In genomic region chr3:140031170-140031569, GRCh38 we compare ENCODE assay signal across 24 cellular contexts.
"Had no signal": no experiment of that assay in that cellular context is flagged by ENCODE, and none has a peak within 500 bp of the region (broad histone marks: within the 10 kb centered on the region; RNA-seq: fewer than 3 reads in every experiment).

No MANE protein-coding gene starts in this region.

- H3K79me2 ChIP-seq: parathyroid adenoma had no signal

- H3K4me2 ChIP-seq: smooth muscle cell had no signal

- H3K9me3 Mint-ChIP-seq: memory B cell; natural killer cell treated with Interleukin-12 subunit alpha and Interleukin-12 subunit beta and Interleukin-15 and Interleukin-18, amount 100 ng/mL, for 72 hours; neural crest cell; stimulated activated effector memory CD8-positive, alpha-beta T cell treated with anti-CD3 and anti-CD28 coated beads, Interleukin-12 subunit alpha, Interleukin-12 subunit beta, amount 100 ng/mL, for 72 hours had no signal

- H3K36me3 Mint-ChIP-seq: immature natural killer cell; memory B cell; naive B cell; natural killer cell treated with Interleukin-12 subunit alpha and Interleukin-12 subunit beta and Interleukin-15 and Interleukin-18, amount 100 ng/mL, for 72 hours; stimulated activated effector memory CD8-positive, alpha-beta T cell treated with anti-CD3 and anti-CD28 coated beads, Interleukin-12 subunit alpha, Interleukin-12 subunit beta, amount 100 ng/mL, for 72 hours had no signal

- H2AFZ ChIP-seq: parathyroid adenoma had no signal

- DNase-seq: dorsolateral prefrontal cortex; effector CD8-positive, alpha-beta T cell; erythroblast; esophagus squamous epithelium; hypothalamus; immature natural killer cell; naive B cell; right lobe of liver; stimulated activated CD4-positive, alpha-beta T cell treated with anti-CD3 and anti-CD28 coated beads, Interleukin-12 subunit alpha, Interleukin-12 subunit beta, amount 100 ng/mL, for 4 hours; stimulated activated CD4-positive, alpha-beta T cell treated with anti-CD3 and anti-CD28 coated beads, Interleukin-2, amount 100 ng/mL, for 24 hours; stimulated activated CD4-positive, alpha-beta T cell treated with anti-CD3 and anti-CD28 coated beads, Interleukin-4, amount 100 ng/mL, for 24 hours; stimulated activated naive CD4-positive, alpha-beta T cell treated with Interleukin-2 at 50 U/mL for 16 hours; stomach; thyroid gland; trophoblast cell had no signal

- H3K36me3 ChIP-seq: esophagus squamous epithelium, right lobe of liver, stomach, thyroid gland, vagina had no signal

- H3K27me3 ChIP-seq: dorsolateral prefrontal cortex, esophagus squamous epithelium, right lobe of liver, stomach, thyroid gland, vagina had no signal

- H3K9me3 ChIP-seq: esophagus squamous epithelium, right lobe of liver, stomach, thyroid gland, vagina had no signal

- H3K4me3 ChIP-seq: dorsolateral prefrontal cortex, esophagus squamous epithelium, lung, right lobe of liver, smooth muscle cell, stomach, thyroid gland, vagina had no signal

- H3K4me1 ChIP-seq: esophagus squamous epithelium, parathyroid adenoma, right lobe of liver, stomach, thyroid gland, vagina had no signal

- H3K4me3 Mint-ChIP-seq: immature natural killer cell; memory B cell; naive B cell; natural killer cell treated with Interleukin-12 subunit alpha and Interleukin-12 subunit beta and Interleukin-15 and Interleukin-18, amount 100 ng/mL, for 72 hours; neural crest cell; stimulated activated effector memory CD8-positive, alpha-beta T cell treated with anti-CD3 and anti-CD28 coated beads, Interleukin-12 subunit alpha, Interleukin-12 subunit beta, amount 100 ng/mL, for 72 hours had no signal

- H3K27ac ChIP-seq: dorsolateral prefrontal cortex, esophagus squamous epithelium, parathyroid adenoma, right lobe of liver, stomach, thyroid gland, vagina had no signal

- H3K9ac ChIP-seq: parathyroid adenoma had no signal

- H3K4me1 Mint-ChIP-seq: immature natural killer cell; memory B cell; naive B cell; stimulated activated effector memory CD8-positive, alpha-beta T cell treated with anti-CD3 and anti-CD28 coated beads, Interleukin-12 subunit alpha, Interleukin-12 subunit beta, amount 100 ng/mL, for 72 hours had no signal

- H3K27me3 Mint-ChIP-seq: memory B cell had no signal

- ATAC-seq: natural killer cell treated with Interleukin-12 subunit alpha and Interleukin-12 subunit beta and Interleukin-15 and Interleukin-18, amount 100 ng/mL, for 72 hours; right lobe of liver; stimulated activated effector memory CD8-positive, alpha-beta T cell treated with anti-CD3 and anti-CD28 coated beads, Interleukin-12 subunit alpha, Interleukin-12 subunit beta, amount 100 ng/mL, for 72 hours had no signal

- H3K27ac Mint-ChIP-seq: immature natural killer cell; memory B cell; naive B cell; natural killer cell treated with Interleukin-12 subunit alpha and Interleukin-12 subunit beta and Interleukin-15 and Interleukin-18, amount 100 ng/mL, for 72 hours; progenitor cell of endocrine pancreas; stimulated activated effector memory CD8-positive, alpha-beta T cell treated with anti-CD3 and anti-CD28 coated beads, Interleukin-12 subunit alpha, Interleukin-12 subunit beta, amount 100 ng/mL, for 72 hours had no signal
